Comparison of ENCODE assay signal across 25 cellular contexts in genomic region chr9:135135927-135136311, GRCh38. TPM values are rescaled to one million over a fixed set of nuclear protein-coding genes. Genes with fewer than 3 reads are reported as not detected.
"Had no signal": no experiment of that assay in that cellular context is flagged by ENCODE, and none has a peak within 500 bp of the region (broad histone marks: within the 10 kb centered on the region; RNA-seq: fewer than 3 reads in every experiment).

No MANE protein-coding gene starts in this region.

- FAIRE-seq: RCC 7860 had no signal

- H3K9me3 ChIP-seq: adrenal gland, SK-N-SH had no signal

- H3K27me3 ChIP-seq: adrenal gland had no signal

- ATAC-seq: activated CD4-positive, alpha-beta T cell treated with anti-CD3 and anti-CD28 coated beads for 36 hours; PC-3 had no signal

- H3K4me1 ChIP-seq: breast epithelium had no signal

- DNase-seq: activated CD4-positive, alpha-beta memory T cell treated with anti-CD3 and anti-CD28 coated beads, Interleukin-2, amount 10 ng/mL, durations not matched to agents 7 days and 5 days; activated CD4-positive, alpha-beta T cell treated with anti-CD3 and anti-CD28 coated beads for 36 hours; activated CD4-positive, alpha-beta T cell treated with anti-CD3 and anti-CD28 coated beads, Interleukin-2, amount 50 U/mL, for 1 hour; activated CD8-positive, alpha-beta memory T cell treated with anti-CD3 and anti-CD28 coated beads, Interleukin-2, amount 50 U/mL, for 4 hours; activated naive CD4-positive, alpha-beta T cell treated with anti-CD3 and anti-CD28 coated beads, Interleukin-2, amount 50 U/mL, for 16 hours; activated naive CD8-positive, alpha-beta T cell treated with anti-CD3 and anti-CD28 coated beads, Interleukin-2, amount 10 ng/mL, durations not matched to agents 7 days and 5 days; aorta; MV-4-11; NCI-H1092 treated with DMSO at 0.1 percent for 48 hours; NCI-H1436; NCI-H187; NCI-H2081; NCI-H510A; NCI-H526 treated with DMSO at 0.1 percent for 48 hours; PC-3; SIG-M5; T-helper 1 cell had no signal

- H3K27ac ChIP-seq: breast epithelium, KMS-11, VCaP had no signal

- H3K36me3 ChIP-seq: adrenal gland, breast epithelium had no signal

- H3K4me3 ChIP-seq: adrenal gland, breast epithelium had no signal

RNA-seq across cellular contexts. Expression of gene OLFM1, which starts 48.5 kb away (rescaled TPM):
- total RNA-seq: activated CD4-positive, alpha-beta memory T cell treated with anti-CD3 and anti-CD28 coated beads, Interleukin-2, amount 10 ng/mL, durations not matched to agents 7 days and 5 days; activated CD4-positive, alpha-beta T cell treated with anti-CD3 and anti-CD28 coated beads for 36 hours; activated naive CD8-positive, alpha-beta T cell treated with anti-CD3 and anti-CD28 coated beads, Interleukin-2, amount 10 ng/mL, durations not matched to agents 7 days and 5 days; MCF 10A; T-helper 2 cell treated with Interferon-gamma antibody and Interleukin-4, amounts not matched to agents 100 ng/mL and 5 ng/mL, for 36 hours had no signal
